1 cellular context compared by ENCODE assay signal in genomic region chr19:41588497-41589209, GRCh38.
TF ChIP-seq lines count a peak whose summit lies in the region.

No MANE protein-coding gene starts in this region.

TF ChIP-seq in HepG2, 621 proteins besides CTCF, POLR2A, EP300 and RAD21 (continued from another document and continues in another):
- TF ChIP-seq ZBTB40 (IDR thresholded peaks at IDR 0.05) (no peak), ZBTB40 (CRISPR knock-in tag; IDR thresholded peaks at IDR 0.05) (no peak), ZBTB42 (CRISPR knock-in tag; IDR thresholded peaks at IDR 0.05) (no peak), BRF2 (CRISPR knock-in tag; IDR thresholded peaks at IDR 0.05) (no peak), TGIF2 (CRISPR knock-in tag; IDR thresholded peaks at IDR 0.05) (peak; percentile 61; the same call in 1 of the 2 replicates), SRSF4 (IDR thresholded peaks at IDR 0.05; ENCODE audit: low read depth, low read length, poor library complexity, severe bottlenecking) (no peak), ZKSCAN5 (CRISPR knock-in tag; IDR thresholded peaks at IDR 0.05) (no peak), MXD3 (CRISPR knock-in tag; IDR thresholded peaks at IDR 0.05) (no peak), ZNF776 (CRISPR knock-in tag; IDR thresholded peaks at IDR 0.05) (no peak), DNMT3B (CRISPR knock-in tag; conservative IDR thresholded peaks at IDR 0.05) (0 out of 2 replicates have a peak, but pooled peaks have one; percentile 54), ASH2L (IDR thresholded peaks at IDR 0.05; ENCODE audit: insufficient read length, low read depth, low read length) (no peak), ZNF841 (CRISPR knock-in tag; IDR thresholded peaks at IDR 0.05; ENCODE audit: borderline replicate concordance) (no peak), NBN (conservative IDR thresholded peaks at IDR 0.05) (no peak), THAP8 (CRISPR knock-in tag; IDR thresholded peaks at IDR 0.05; ENCODE audit: borderline replicate concordance) (no peak), ZNF574 (CRISPR knock-in tag; IDR thresholded peaks at IDR 0.05) (no peak), PTBP1 (IDR thresholded peaks at IDR 0.05; ENCODE audit: low read depth, low read length, poor library complexity, severe bottlenecking) (no peak), KLF15 (CRISPR knock-in tag; IDR thresholded peaks at IDR 0.05; ENCODE audit: borderline replicate concordance) (no peak), HBP1 (CRISPR knock-in tag; IDR thresholded peaks at IDR 0.05; ENCODE audit: low read depth) (0 out of 2 replicates have a peak, but pooled peaks have one; percentile 56), ATM (IDR thresholded peaks at IDR 0.05; ENCODE audit: borderline replicate concordance) (no peak), BORCS8-MEF2B (CRISPR knock-in tag; IDR thresholded peaks at IDR 0.05) (no peak), ZNF558 (CRISPR knock-in tag; IDR thresholded peaks at IDR 0.05; ENCODE audit: borderline replicate concordance) (no peak), KMT2B (CRISPR knock-in tag; IDR thresholded peaks at IDR 0.05) (0 out of 2 replicates have a peak, but pooled peaks have one; percentile 31), ZBTB10 (CRISPR knock-in tag; IDR thresholded peaks at IDR 0.05; ENCODE audit: borderline replicate concordance) (no peak), ZNF792 (CRISPR knock-in tag; IDR thresholded peaks at IDR 0.05) (peak; percentile 70), ETV5 (CRISPR knock-in tag; IDR thresholded peaks at IDR 0.05; ENCODE audit: borderline replicate concordance) (no peak), ATAD3A (CRISPR knock-in tag; IDR thresholded peaks at IDR 0.05) (no peak), KLF6 (CRISPR knock-in tag; IDR thresholded peaks at IDR 0.05) (peak; percentile 81; the same call in 1 of the 2 replicates), KDM6A (CRISPR knock-in tag; IDR thresholded peaks at IDR 0.05; ENCODE audit: low read depth) (no peak), ZNF205 (CRISPR knock-in tag; IDR thresholded peaks at IDR 0.05) (peak; percentile 51; the same call in 1 of the 2 replicates), CBX2 (IDR thresholded peaks at IDR 0.05; ENCODE audit: low read depth, low read length) (no peak), CBX2 (CRISPR knock-in tag; IDR thresholded peaks at IDR 0.05; ENCODE audit: low read depth) (no peak), ZBTB25 (CRISPR knock-in tag; IDR thresholded peaks at IDR 0.05) (peak; percentile 69; the same call in 1 of the 2 replicates), ZUFSP (CRISPR knock-in tag; IDR thresholded peaks at IDR 0.05; ENCODE audit: borderline replicate concordance) (no peak), ATF6 (CRISPR knock-in tag; conservative IDR thresholded peaks at IDR 0.05) (0 out of 2 replicates have a peak, but pooled peaks have one; percentile 45)
